Comparison of ENCODE assay signal across 8 cellular contexts in the genomic region with DNA sequence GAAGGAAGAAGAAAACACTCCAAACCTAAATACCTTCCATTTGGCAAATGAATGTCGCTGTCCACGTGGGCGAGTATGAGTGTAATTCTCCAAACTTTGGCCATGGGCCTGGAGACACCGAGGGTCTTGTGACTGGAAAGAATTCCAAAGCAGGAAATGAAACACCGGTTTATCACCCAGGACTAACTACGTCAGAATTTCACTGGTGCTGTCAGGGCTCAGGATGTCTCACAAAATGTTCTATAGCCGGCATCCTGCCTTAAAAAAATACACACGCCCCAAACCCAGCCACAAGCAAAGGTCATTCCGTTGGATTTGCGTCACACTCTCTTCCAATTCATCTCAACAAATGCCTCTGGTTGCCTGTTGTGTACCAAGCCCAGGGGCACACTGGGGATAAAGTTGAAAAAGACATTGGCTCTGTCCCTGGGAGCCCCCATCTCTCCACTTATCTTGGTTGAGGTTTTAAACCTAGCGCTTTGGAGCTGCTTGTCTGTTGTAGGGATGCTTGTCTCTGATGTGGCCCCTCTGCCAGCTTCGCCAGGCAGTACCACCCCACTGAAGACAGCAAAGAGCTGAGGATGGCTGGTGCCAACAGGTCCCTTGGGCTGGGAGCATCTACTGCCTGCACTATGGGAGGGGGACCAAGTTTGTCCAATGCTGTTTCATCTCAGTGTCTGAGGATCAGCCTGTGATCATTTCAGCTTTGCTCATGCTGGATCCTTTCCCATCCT. TPM values are rescaled to one million over a fixed set of nuclear protein-coding genes. Genes with fewer than 3 reads are reported as not detected.
DNase-seq lines count a peak whose midpoint lies in the region; ATAC-seq and TF ChIP-seq lines count a peak whose summit lies in the region.

No MANE protein-coding gene starts in this region.

- H3K9me3 Mint-ChIP-seq in activated naive CD4-positive, alpha-beta T cell treated with anti-CD3 and anti-CD28 coated beads, Interleukin-2, amount 10 ng/mL, durations not matched to agents 7 days and 5 days = peaks cover 5% of the 10 kb centered on the region

- DNase-seq in activated naive CD4-positive, alpha-beta T cell treated with anti-CD3 and anti-CD28 coated beads, Interleukin-2, amount 10 ng/mL, durations not matched to agents 7 days and 5 days = no peak
- DNase-seq in activated naive CD4-positive, alpha-beta T cell treated with Interleukin-2 at 50 U/mL for 16 hours = no peak
- DNase-seq in dedifferentiated amniotic fluid mesenchymal stem cell (ENCODE audit: extremely low spot score) = peak; percentile 67
- peak in 1 of 2 donors; percentile 91 for DNase-seq in vagina (ENCODE audit: extremely low spot score in 2 of 2)
- no peak for DNase-seq in substantia nigra (lab: John Stamatoyannopoulos, UW)

- H3K27me3 Mint-ChIP-seq in activated naive CD4-positive, alpha-beta T cell treated with anti-CD3 and anti-CD28 coated beads, Interleukin-2, amount 10 ng/mL, durations not matched to agents 7 days and 5 days = peaks cover 32% of the 10 kb centered on the region

- peak overlapping the region; percentile 65 for H3K27ac Mint-ChIP-seq in activated naive CD4-positive, alpha-beta T cell treated with anti-CD3 and anti-CD28 coated beads, Interleukin-2, amount 10 ng/mL, durations not matched to agents 7 days and 5 days

- no peaks in the 10 kb centered on the region for H3K27me3 ChIP-seq in muscle layer of colon (ENCODE audit: control insufficient read depth in 1 of 2, insufficient read depth in 2 of 2, low read length in 2 of 2)
- no peaks in the 10 kb centered on the region for H3K27me3 ChIP-seq in vagina

- peak overlapping the region; percentile 29 for H3K9ac ChIP-seq in muscle layer of colon (ENCODE audit: low read length)

- H3K4me1 Mint-ChIP-seq in activated naive CD4-positive, alpha-beta T cell treated with anti-CD3 and anti-CD28 coated beads, Interleukin-2, amount 10 ng/mL, durations not matched to agents 7 days and 5 days = peaks cover 35% of the 10 kb centered on the region

- H3K4me3 ChIP-seq in muscle layer of colon (ENCODE audit: low read depth in 1 of 2, low read length in 2 of 2) (peak overlapping the region; percentile 12 to 16), vagina (no peak overlapping the region)

- CTCF ChIA-PET in activated naive CD4-positive, alpha-beta T cell treated with anti-CD3 and anti-CD28 coated beads, Interleukin-2, amount 10 ng/mL, durations not matched to agents 7 days and 5 days (lab: Charles Lee) = interaction anchor here (1.3 to 4.1 kb wide), 6 partner anchors 10 to 53 kb away, joined by 6 to 38 read pairs (median 13); a partner anchor contains a TSS

- no peak overlapping the region for H3K4me3 Mint-ChIP-seq in activated naive CD4-positive, alpha-beta T cell treated with anti-CD3 and anti-CD28 coated beads, Interleukin-2, amount 10 ng/mL, durations not matched to agents 7 days and 5 days

- peak overlapping the region; percentile 60 for H3K27ac ChIP-seq in muscle layer of colon (ENCODE audit: low read depth, low read length)
- H3K27ac ChIP-seq in vagina = peak overlapping the region; percentile 76
- H3K27ac ChIP-seq in substantia nigra (ENCODE audit: low read depth, low read length, poor library complexity, severe bottlenecking) = no peak overlapping the region

- TF ChIP-seq CTCF in vagina (IDR thresholded peaks at IDR 0.05) = no peak

- TF ChIP-seq POLR2A in vagina (IDR thresholded peaks at IDR 0.05) = no peak

- H3K9me3 ChIP-seq in muscle layer of colon (ENCODE audit: low read length) (no peaks in the 10 kb centered on the region), vagina (no peaks in the 10 kb centered on the region)

- intact Hi-C loops in vagina (cut with DNase I) = loop anchor here (5.0 kb wide), 1 partner anchor 37 kb away; a partner anchor contains a TSS

- H3K36me3 ChIP-seq in muscle layer of colon (ENCODE audit: insufficient read depth, low read length) (no peaks in the 10 kb centered on the region), vagina (no peaks in the 10 kb centered on the region)

- ATAC-seq in HG03521 (IDR thresholded peaks at IDR 0.05; ENCODE audit: unreplicated experiment) = no peak
- ATAC-seq in HG03175 (IDR thresholded peaks at IDR 0.05; ENCODE audit: unreplicated experiment) = no peak

- H3K36me3 Mint-ChIP-seq in activated naive CD4-positive, alpha-beta T cell treated with anti-CD3 and anti-CD28 coated beads, Interleukin-2, amount 10 ng/mL, durations not matched to agents 7 days and 5 days = peaks cover 7% of the 10 kb centered on the region

- H3K4me1 ChIP-seq in muscle layer of colon (ENCODE audit: insufficient read depth, low read length) = peaks cover 20% of the 10 kb centered on the region
- peaks cover 23% of the 10 kb centered on the region for H3K4me1 ChIP-seq in vagina

RNA-seq across cellular contexts. Expression of a gene that starts 31.2 kb away (rescaled TPM):
- 13.8 TPM for total RNA-seq in vagina

RNA-seq across cellular contexts. Expression of a gene that starts 38.1 kb away (rescaled TPM):
- total RNA-seq in vagina = 85.7 TPM

RNA-seq across cellular contexts. Expression of a gene that starts 45.5 kb away (rescaled TPM):
- 69.5 TPM for total RNA-seq in vagina

RNA-seq across cellular contexts. Expression of a gene that starts 53.5 kb away (rescaled TPM):
- total RNA-seq in vagina = 0.49 TPM

Comparison
In these comparisons a context has a peak if more than half of its experiments do, and no peak if none do; other contexts are left out.
1. H3K4me3 ChIP-seq: peak in muscle layer of colon (2 of 2); none in vagina (0 of 2).